2 cellular contexts compared by ENCODE assay signal in the genomic region with DNA sequence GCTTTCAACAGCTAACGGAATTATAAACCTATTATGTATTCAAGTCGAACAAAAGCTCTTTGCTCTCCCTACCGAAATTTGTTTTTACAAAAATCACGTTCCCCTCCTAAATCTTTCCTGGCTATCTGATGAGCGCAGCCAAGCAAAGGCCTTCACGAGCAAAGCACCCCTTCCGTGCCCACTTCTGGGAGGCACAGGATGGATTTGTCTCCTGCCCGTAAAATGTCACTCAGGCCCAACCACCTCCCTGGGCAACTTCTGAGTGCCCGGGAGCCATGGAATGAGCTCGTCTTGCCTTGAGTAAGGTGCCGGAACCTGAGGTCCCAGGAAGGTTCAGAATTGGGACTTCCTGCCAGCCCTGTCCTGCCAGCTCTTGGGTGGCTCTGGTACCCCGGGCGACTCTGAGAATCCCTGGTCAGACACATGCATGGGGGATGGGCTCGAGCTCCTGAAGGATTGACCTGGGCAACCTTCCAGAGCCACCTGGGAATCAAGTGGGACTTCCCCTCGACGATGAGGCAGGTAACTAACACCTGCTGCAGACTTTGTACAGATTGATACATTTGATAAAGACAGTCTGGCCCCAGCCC.
A peak's percentile ranks its signal among the peaks of the same experiment; 100 is the strongest.
TF ChIP-seq lines count a peak whose summit lies in the region.

No MANE protein-coding gene starts in this region.

TF ChIP-seq in A549, 52 proteins besides CTCF, POLR2A, EP300 and RAD21:
- peak in 1 of 2 experiments; percentile 38; a peak in 1 of 5 replicates for TF ChIP-seq JUN (IDR thresholded peaks at IDR 0.05)
- peak; percentile 17; the same call in 1 of the 2 replicates for TF ChIP-seq POLR2AphosphoS2 (conservative IDR thresholded peaks at IDR 0.05; ENCODE audit: low read length)
- TF ChIP-seq FOXS1 (CRISPR knock-in tag; IDR thresholded peaks at IDR 0.05), result no peak
- TF ChIP-seq, protein P1, sequence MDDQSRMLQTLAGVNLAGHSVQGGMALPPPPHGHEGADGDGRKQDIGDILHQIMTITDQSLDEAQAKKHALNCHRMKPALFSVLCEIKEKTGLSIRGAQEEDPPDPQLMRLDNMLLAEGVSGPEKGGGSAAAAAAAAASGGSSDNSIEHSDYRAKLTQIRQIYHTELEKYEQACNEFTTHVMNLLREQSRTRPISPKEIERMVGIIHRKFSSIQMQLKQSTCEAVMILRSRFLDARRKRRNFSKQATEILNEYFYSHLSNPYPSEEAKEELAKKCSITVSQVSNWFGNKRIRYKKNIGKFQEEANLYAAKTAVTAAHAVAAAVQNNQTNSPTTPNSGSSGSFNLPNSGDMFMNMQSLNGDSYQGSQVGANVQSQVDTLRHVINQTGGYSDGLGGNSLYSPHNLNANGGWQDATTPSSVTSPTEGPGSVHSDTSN (IDR thresholded peaks at IDR 0.05), result 0 out of 2 replicates have a peak, but pooled peaks have one; percentile 26
TF ChIP-seq in A549: peak in this region for 3.

TF ChIP-seq in HepG2, 621 proteins besides CTCF, POLR2A, EP300 and RAD21 (continues in another document):
- TF ChIP-seq JARID2 (CRISPR knock-in tag; IDR thresholded peaks at IDR 0.05; ENCODE audit: insufficient replicate concordance), result no peak
- TF ChIP-seq U2AF1 (optimal IDR thresholded peaks at IDR 0.05; ENCODE audit: low read depth, low read length), result no peak
- no peak for TF ChIP-seq TBP (CRISPR knock-in tag; IDR thresholded peaks at IDR 0.05)
- TF ChIP-seq, protein P2, sequence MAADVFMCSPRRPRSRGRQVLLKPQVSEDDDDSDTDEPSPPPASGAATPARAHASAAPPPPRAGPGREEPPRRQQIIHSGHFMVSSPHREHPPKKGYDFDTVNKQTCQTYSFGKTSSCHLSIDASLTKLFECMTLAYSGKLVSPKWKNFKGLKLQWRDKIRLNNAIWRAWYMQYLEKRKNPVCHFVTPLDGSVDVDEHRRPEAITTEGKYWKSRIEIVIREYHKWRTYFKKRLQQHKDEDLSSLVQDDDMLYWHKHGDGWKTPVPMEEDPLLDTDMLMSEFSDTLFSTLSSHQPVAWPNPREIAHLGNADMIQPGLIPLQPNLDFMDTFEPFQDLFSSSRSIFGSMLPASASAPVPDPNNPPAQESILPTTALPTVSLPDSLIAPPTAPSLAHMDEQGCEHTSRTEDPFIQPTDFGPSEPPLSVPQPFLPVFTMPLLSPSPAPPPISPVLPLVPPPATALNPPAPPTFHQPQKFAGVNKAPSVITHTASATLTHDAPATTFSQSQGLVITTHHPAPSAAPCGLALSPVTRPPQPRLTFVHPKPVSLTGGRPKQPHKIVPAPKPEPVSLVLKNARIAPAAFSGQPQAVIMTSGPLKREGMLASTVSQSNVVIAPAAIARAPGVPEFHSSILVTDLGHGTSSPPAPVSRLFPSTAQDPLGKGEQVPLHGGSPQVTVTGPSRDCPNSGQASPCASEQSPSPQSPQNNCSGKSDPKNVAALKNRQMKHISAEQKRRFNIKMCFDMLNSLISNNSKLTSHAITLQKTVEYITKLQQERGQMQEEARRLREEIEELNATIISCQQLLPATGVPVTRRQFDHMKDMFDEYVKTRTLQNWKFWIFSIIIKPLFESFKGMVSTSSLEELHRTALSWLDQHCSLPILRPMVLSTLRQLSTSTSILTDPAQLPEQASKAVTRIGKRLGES (CRISPR knock-in tag; IDR thresholded peaks at IDR 0.05; ENCODE audit: borderline replicate concordance), result no peak
- TF ChIP-seq, protein P3, sequence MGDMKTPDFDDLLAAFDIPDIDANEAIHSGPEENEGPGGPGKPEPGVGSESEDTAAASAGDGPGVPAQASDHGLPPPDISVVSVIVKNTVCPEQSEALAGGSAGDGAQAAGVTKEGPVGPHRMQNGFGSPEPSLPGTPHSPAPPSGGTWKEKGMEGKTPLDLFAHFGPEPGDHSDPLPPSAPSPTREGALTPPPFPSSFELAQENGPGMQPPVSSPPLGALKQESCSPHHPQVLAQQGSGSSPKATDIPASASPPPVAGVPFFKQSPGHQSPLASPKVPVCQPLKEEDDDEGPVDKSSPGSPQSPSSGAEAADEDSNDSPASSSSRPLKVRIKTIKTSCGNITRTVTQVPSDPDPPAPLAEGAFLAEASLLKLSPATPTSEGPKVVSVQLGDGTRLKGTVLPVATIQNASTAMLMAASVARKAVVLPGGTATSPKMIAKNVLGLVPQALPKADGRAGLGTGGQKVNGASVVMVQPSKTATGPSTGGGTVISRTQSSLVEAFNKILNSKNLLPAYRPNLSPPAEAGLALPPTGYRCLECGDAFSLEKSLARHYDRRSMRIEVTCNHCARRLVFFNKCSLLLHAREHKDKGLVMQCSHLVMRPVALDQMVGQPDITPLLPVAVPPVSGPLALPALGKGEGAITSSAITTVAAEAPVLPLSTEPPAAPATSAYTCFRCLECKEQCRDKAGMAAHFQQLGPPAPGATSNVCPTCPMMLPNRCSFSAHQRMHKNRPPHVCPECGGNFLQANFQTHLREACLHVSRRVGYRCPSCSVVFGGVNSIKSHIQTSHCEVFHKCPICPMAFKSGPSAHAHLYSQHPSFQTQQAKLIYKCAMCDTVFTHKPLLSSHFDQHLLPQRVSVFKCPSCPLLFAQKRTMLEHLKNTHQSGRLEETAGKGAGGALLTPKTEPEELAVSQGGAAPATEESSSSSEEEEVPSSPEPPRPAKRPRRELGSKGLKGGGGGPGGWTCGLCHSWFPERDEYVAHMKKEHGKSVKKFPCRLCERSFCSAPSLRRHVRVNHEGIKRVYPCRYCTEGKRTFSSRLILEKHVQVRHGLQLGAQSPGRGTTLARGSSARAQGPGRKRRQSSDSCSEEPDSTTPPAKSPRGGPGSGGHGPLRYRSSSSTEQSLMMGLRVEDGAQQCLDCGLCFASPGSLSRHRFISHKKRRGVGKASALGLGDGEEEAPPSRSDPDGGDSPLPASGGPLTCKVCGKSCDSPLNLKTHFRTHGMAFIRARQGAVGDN (CRISPR knock-in tag; IDR thresholded peaks at IDR 0.05), result no peak
- TF ChIP-seq, protein P4, sequence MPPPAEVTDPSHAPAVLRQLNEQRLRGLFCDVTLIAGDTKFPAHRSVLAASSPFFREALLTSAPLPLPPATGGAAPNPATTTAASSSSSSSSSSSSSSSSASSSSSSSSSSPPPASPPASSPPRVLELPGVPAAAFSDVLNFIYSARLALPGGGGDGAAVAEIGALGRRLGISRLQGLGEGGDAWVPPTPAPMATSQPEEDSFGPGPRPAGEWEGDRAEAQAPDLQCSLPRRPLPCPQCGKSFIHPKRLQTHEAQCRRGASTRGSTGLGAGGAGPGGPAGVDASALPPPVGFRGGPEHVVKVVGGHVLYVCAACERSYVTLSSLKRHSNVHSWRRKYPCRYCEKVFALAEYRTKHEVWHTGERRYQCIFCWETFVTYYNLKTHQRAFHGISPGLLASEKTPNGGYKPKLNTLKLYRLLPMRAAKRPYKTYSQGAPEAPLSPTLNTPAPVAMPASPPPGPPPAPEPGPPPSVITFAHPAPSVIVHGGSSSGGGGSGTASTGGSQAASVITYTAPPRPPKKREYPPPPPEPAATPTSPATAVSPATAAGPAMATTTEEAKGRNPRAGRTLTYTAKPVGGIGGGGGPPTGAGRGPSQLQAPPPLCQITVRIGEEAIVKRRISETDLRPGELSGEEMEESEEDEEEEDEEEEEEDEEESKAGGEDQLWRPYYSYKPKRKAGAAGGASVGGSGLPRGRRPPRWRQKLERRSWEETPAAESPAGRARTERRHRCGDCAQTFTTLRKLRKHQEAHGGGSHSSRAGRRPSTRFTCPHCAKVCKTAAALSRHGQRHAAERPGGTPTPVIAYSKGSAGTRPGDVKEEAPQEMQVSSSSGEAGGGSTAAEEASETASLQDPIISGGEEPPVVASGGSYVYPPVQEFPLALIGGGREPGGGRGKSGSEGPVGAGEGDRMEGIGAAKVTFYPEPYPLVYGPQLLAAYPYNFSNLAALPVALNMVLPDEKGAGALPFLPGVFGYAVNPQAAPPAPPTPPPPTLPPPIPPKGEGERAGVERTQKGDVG (CRISPR knock-in tag; IDR thresholded peaks at IDR 0.05; ENCODE audit: borderline replicate concordance), result no peak
- TF ChIP-seq ZFYVE20 (CRISPR knock-in tag; IDR thresholded peaks at IDR 0.05; ENCODE audit: borderline replicate concordance, low read depth), result no peak
- no peak for TF ChIP-seq CCDC6 (CRISPR knock-in tag; IDR thresholded peaks at IDR 0.05)
- TF ChIP-seq, protein P5, sequence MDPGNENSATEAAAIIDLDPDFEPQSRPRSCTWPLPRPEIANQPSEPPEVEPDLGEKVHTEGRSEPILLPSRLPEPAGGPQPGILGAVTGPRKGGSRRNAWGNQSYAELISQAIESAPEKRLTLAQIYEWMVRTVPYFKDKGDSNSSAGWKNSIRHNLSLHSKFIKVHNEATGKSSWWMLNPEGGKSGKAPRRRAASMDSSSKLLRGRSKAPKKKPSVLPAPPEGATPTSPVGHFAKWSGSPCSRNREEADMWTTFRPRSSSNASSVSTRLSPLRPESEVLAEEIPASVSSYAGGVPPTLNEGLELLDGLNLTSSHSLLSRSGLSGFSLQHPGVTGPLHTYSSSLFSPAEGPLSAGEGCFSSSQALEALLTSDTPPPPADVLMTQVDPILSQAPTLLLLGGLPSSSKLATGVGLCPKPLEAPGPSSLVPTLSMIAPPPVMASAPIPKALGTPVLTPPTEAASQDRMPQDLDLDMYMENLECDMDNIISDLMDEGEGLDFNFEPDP (CRISPR knock-in tag; conservative IDR thresholded peaks at IDR 0.05), result no peak
- 0 out of 2 replicates have a peak, but pooled peaks have one; percentile 34 for TF ChIP-seq ZNF572 (CRISPR knock-in tag; IDR thresholded peaks at IDR 0.05)
- TF ChIP-seq KAT2B (IDR thresholded peaks at IDR 0.05; ENCODE audit: borderline replicate concordance, low read depth, low read length), result no peak
- TF ChIP-seq PRPF4 (IDR thresholded peaks at IDR 0.05; ENCODE audit: low read depth, low read length, poor library complexity, severe bottlenecking), result peak; percentile 84
- TF ChIP-seq MEF2D (CRISPR knock-in tag; IDR thresholded peaks at IDR 0.05), result no peak
- TF ChIP-seq, protein P6, sequence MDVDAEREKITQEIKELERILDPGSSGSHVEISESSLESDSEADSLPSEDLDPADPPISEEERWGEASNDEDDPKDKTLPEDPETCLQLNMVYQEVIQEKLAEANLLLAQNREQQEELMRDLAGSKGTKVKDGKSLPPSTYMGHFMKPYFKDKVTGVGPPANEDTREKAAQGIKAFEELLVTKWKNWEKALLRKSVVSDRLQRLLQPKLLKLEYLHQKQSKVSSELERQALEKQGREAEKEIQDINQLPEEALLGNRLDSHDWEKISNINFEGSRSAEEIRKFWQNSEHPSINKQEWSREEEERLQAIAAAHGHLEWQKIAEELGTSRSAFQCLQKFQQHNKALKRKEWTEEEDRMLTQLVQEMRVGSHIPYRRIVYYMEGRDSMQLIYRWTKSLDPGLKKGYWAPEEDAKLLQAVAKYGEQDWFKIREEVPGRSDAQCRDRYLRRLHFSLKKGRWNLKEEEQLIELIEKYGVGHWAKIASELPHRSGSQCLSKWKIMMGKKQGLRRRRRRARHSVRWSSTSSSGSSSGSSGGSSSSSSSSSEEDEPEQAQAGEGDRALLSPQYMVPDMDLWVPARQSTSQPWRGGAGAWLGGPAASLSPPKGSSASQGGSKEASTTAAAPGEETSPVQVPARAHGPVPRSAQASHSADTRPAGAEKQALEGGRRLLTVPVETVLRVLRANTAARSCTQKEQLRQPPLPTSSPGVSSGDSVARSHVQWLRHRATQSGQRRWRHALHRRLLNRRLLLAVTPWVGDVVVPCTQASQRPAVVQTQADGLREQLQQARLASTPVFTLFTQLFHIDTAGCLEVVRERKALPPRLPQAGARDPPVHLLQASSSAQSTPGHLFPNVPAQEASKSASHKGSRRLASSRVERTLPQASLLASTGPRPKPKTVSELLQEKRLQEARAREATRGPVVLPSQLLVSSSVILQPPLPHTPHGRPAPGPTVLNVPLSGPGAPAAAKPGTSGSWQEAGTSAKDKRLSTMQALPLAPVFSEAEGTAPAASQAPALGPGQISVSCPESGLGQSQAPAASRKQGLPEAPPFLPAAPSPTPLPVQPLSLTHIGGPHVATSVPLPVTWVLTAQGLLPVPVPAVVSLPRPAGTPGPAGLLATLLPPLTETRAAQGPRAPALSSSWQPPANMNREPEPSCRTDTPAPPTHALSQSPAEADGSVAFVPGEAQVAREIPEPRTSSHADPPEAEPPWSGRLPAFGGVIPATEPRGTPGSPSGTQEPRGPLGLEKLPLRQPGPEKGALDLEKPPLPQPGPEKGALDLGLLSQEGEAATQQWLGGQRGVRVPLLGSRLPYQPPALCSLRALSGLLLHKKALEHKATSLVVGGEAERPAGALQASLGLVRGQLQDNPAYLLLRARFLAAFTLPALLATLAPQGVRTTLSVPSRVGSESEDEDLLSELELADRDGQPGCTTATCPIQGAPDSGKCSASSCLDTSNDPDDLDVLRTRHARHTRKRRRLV (CRISPR knock-in tag; IDR thresholded peaks at IDR 0.05), result no peak
- TF ChIP-seq NFIB (CRISPR knock-in tag; IDR thresholded peaks at IDR 0.05; ENCODE audit: borderline replicate concordance), result no peak
- no peak for TF ChIP-seq ZNF260 (CRISPR knock-in tag; IDR thresholded peaks at IDR 0.05; ENCODE audit: borderline replicate concordance, low read depth)
- no peak for TF ChIP-seq ZNF737 (CRISPR knock-in tag; IDR thresholded peaks at IDR 0.05; ENCODE audit: borderline replicate concordance)
- TF ChIP-seq ZNF660 (CRISPR knock-in tag; IDR thresholded peaks at IDR 0.05; ENCODE audit: borderline replicate concordance, low read depth), result no peak
- peak; percentile 25; the same call in 1 of the 2 replicates for TF ChIP-seq SNAI1 (CRISPR knock-in tag; IDR thresholded peaks at IDR 0.05; ENCODE audit: borderline replicate concordance)
- 0 out of 2 replicates have a peak, but pooled peaks have one; percentile 52 for TF ChIP-seq GLI4 (CRISPR knock-in tag; IDR thresholded peaks at IDR 0.05; ENCODE audit: borderline replicate concordance)
- TF ChIP-seq KDM6A (CRISPR knock-in tag; IDR thresholded peaks at IDR 0.05; ENCODE audit: low read depth), result no peak
- TF ChIP-seq ZNF44 (CRISPR knock-in tag; IDR thresholded peaks at IDR 0.05), result peak; percentile 42; the same call in 1 of the 2 replicates
